17 cellular contexts compared by ENCODE assay signal in genomic region chr7:43589133-43589478, GRCh38. TPM values are rescaled to one million over a fixed set of nuclear protein-coding genes. Genes with fewer than 3 reads are reported as not detected.
A peak's percentile ranks its signal among the peaks of the same experiment; 100 is the strongest.
DNase-seq lines count a peak whose midpoint lies in the region; ATAC-seq and TF ChIP-seq lines count a peak whose summit lies in the region.
"Had no signal": no experiment of that assay in that cellular context is flagged by ENCODE, and none has a peak within 500 bp of the region (broad histone marks: within the 10 kb centered on the region; RNA-seq: fewer than 3 reads in every experiment).

No MANE protein-coding gene starts in this region.

- ATAC-seq in RWPE2 (ENCODE audit: low read depth): no peak

- H3K36me3 ChIP-seq in RWPE2 (ENCODE audit: low read depth): peaks cover 67% of the 10 kb centered on the region
- H3K36me3 ChIP-seq in tibial artery: no peaks in the 10 kb centered on the region
- H3K36me3 ChIP-seq: adrenal gland, cardiac muscle cell had no signal

- H3K27me3 Mint-ChIP-seq in activated naive CD4-positive, alpha-beta T cell treated with anti-CD3 and anti-CD28 coated beads for 36 hours (ENCODE audit: low read depth): no peaks in the 10 kb centered on the region
- H3K27me3 Mint-ChIP-seq in activated naive CD4-positive, alpha-beta T cell treated with anti-CD3 and anti-CD28 coated beads, Interleukin-2, amount 10 ng/mL, durations not matched to agents 7 days and 5 days: no peaks in the 10 kb centered on the region

- no peak for DNase-seq in activated naive CD4-positive, alpha-beta T cell treated with anti-CD3 and anti-CD28 coated beads for 36 hours
- DNase-seq in activated naive CD4-positive, alpha-beta T cell treated with anti-CD3 and anti-CD28 coated beads, Interleukin-2, amount 10 ng/mL, durations not matched to agents 7 days and 5 days: no peak
- no peak for DNase-seq in RWPE2 (ENCODE audit: low spot score)
- DNase-seq in epithelial cell of prostate (ENCODE audit: low read depth, low spot score): no peak
- no peak for DNase-seq in tibial artery
- no peak for DNase-seq in NCI-H345 treated with DMSO at 0.1 percent for 48 hours (lab: John Stamatoyannopoulos, UW; ENCODE audit: unreplicated experiment)
- no peak for DNase-seq in LoVo (ENCODE audit: low spot score)
- no peak for DNase-seq in COLO668 (lab: John Stamatoyannopoulos, UW; ENCODE audit: unreplicated experiment)
- DNase-seq: activated CD4-positive, CD25-positive, alpha-beta regulatory T cell; adrenal gland; COR-L47; head of caudate nucleus; mesendoderm; NCI-H1694; NCI-H345; retina had no signal

- H3K4me3 ChIP-seq in RWPE2 (ENCODE audit: severe bottlenecking) (no peak overlapping the region), tibial artery (no peak overlapping the region)
- H3K4me3 ChIP-seq: adrenal gland, cardiac muscle cell had no signal

- peak overlapping the region; percentile 48 for H3K4me3 Mint-ChIP-seq in activated naive CD4-positive, alpha-beta T cell treated with anti-CD3 and anti-CD28 coated beads for 36 hours
- H3K4me3 Mint-ChIP-seq in activated naive CD4-positive, alpha-beta T cell treated with anti-CD3 and anti-CD28 coated beads, Interleukin-2, amount 10 ng/mL, durations not matched to agents 7 days and 5 days: no peak overlapping the region

- H3K4me1 ChIP-seq in RWPE2 (ENCODE audit: insufficient read depth, poor library complexity, severe bottlenecking) (peaks cover 74% of the 10 kb centered on the region), tibial artery (peaks cover 0 to 99% (median 35%) of the 10 kb centered on the region in 4 donors)

- CTCF ChIA-PET in activated naive CD4-positive, alpha-beta T cell treated with anti-CD3 and anti-CD28 coated beads for 36 hours (lab: Charles Lee): interaction anchor here (0.8 to 10.2 kb wide), 3 partner anchors 39 to 111 kb away, joined by 3 to 172 read pairs (median 3); no protein-coding TSS in a partner anchor
- CTCF ChIA-PET in activated naive CD4-positive, alpha-beta T cell treated with anti-CD3 and anti-CD28 coated beads, Interleukin-2, amount 10 ng/mL, durations not matched to agents 7 days and 5 days (lab: Charles Lee): interaction anchor here (8.3 kb wide), 1 partner anchor 62 kb away, joined by 108 read pairs; no protein-coding TSS in a partner anchor

- peaks cover 2% of the 10 kb centered on the region for H3K36me3 Mint-ChIP-seq in activated naive CD4-positive, alpha-beta T cell treated with anti-CD3 and anti-CD28 coated beads for 36 hours (ENCODE audit: low read depth)
- peaks cover 42% of the 10 kb centered on the region for H3K36me3 Mint-ChIP-seq in activated naive CD4-positive, alpha-beta T cell treated with anti-CD3 and anti-CD28 coated beads, Interleukin-2, amount 10 ng/mL, durations not matched to agents 7 days and 5 days

- TF ChIP-seq CTCF in RWPE2 (IDR thresholded peaks at IDR 0.05; ENCODE audit: poor library complexity, severe bottlenecking) (no peak), tibial artery (IDR thresholded peaks at IDR 0.05) (no peak)

- H3K27ac ChIP-seq in RWPE2 (ENCODE audit: poor library complexity, severe bottlenecking) (peak overlapping the region; percentile 3), epithelial cell of prostate (peak overlapping the region; percentile 83), tibial artery (peak overlapping the region; percentile 6 to 7)
- H3K27ac ChIP-seq: adrenal gland, cardiac muscle cell had no signal

- no peaks in the 10 kb centered on the region for H3K9me3 Mint-ChIP-seq in activated naive CD4-positive, alpha-beta T cell treated with anti-CD3 and anti-CD28 coated beads for 36 hours
- no peaks in the 10 kb centered on the region for H3K9me3 Mint-ChIP-seq in activated naive CD4-positive, alpha-beta T cell treated with anti-CD3 and anti-CD28 coated beads, Interleukin-2, amount 10 ng/mL, durations not matched to agents 7 days and 5 days

- H3K9me3 ChIP-seq in RWPE2 (ENCODE audit: severe bottlenecking) (no peaks in the 10 kb centered on the region), tibial artery (no peaks in the 10 kb centered on the region)
- H3K9me3 ChIP-seq: adrenal gland had no signal

- no peaks in the 10 kb centered on the region for H3K27me3 ChIP-seq in RWPE2 (ENCODE audit: insufficient read depth, poor library complexity, severe bottlenecking)
- no peaks in the 10 kb centered on the region for H3K27me3 ChIP-seq in tibial artery
- H3K27me3 ChIP-seq: adrenal gland, cardiac muscle cell had no signal

- H3K4me1 Mint-ChIP-seq in activated naive CD4-positive, alpha-beta T cell treated with anti-CD3 and anti-CD28 coated beads for 36 hours (ENCODE audit: low read depth): peaks cover 70% of the 10 kb centered on the region
- H3K4me1 Mint-ChIP-seq in activated naive CD4-positive, alpha-beta T cell treated with anti-CD3 and anti-CD28 coated beads, Interleukin-2, amount 10 ng/mL, durations not matched to agents 7 days and 5 days: peaks cover 71% of the 10 kb centered on the region

- H3K27ac Mint-ChIP-seq in activated naive CD4-positive, alpha-beta T cell treated with anti-CD3 and anti-CD28 coated beads for 36 hours: peak overlapping the region; percentile 44
- H3K27ac Mint-ChIP-seq in activated naive CD4-positive, alpha-beta T cell treated with anti-CD3 and anti-CD28 coated beads, Interleukin-2, amount 10 ng/mL, durations not matched to agents 7 days and 5 days: no peak overlapping the region

- intact Hi-C loops in activated naive CD4-positive, alpha-beta T cell treated with anti-CD3 and anti-CD28 coated beads for 36 hours (cut with micrococcal nuclease): loop anchor here (10.0 kb wide), 1 partner anchor 284 kb away; no protein-coding TSS in a partner anchor
- intact Hi-C loops in tibial artery (cut with DNase I; ENCODE audit: low total_unique reads): loop anchor here (10.0 kb wide), 2 partner anchors 56 to 246 kb away; no protein-coding TSS in a partner anchor

RNA-seq across cellular contexts. Expression of gene STK17A, which starts 6.2 kb away (rescaled TPM):
- total RNA-seq in activated naive CD4-positive, alpha-beta T cell treated with anti-CD3 and anti-CD28 coated beads for 36 hours: 10 to 100 TPM; 48.9 to 52.8 TPM

Comparison
In these comparisons a context has a peak if more than half of its experiments do, and no peak if none do; other contexts are left out.
1. H3K27ac ChIP-seq: peak in every context shown above with its lines; median percentile 83 in epithelial cell of prostate; 6 in tibial artery; 3 in RWPE2.